10 cellular contexts compared by ENCODE assay signal in the genomic region with DNA sequence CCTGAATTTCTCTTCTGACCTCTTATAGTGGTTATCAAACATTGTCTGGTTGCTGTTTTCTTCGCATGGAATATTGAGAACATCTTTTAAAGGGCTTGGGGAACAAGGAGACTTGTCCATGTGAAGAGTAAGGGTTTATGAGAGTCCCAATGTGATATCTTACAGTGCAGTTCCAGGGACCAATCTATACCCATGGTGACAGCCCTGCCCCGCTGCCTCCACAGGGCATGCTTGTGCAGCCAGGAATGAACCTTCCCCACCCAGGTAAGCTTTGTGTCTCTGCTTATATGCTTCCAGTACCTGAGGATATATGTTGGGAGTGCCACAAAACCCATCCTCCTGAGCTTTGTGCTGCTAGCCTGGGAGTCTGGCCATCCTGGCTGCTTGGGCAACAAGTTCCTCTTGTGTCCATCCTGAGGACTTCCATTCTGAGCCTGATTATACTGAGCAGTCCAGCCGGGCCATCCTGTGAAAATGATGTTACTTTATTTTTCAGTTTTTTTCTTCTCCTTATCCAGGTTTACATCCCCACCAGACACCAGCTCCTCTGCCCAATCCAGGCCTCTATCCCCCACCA. TPM values are rescaled to one million over a fixed set of nuclear protein-coding genes. Genes with fewer than 3 reads are reported as not detected.
DNase-seq lines count a peak whose midpoint lies in the region; ATAC-seq and TF ChIP-seq lines count a peak whose summit lies in the region.
"Had no signal": no experiment of that assay in that cellular context is flagged by ENCODE, and none has a peak within 500 bp of the region (broad histone marks: within the 10 kb centered on the region; RNA-seq: fewer than 3 reads in every experiment).

No MANE protein-coding gene starts in this region.

- H2AK5ac ChIP-seq in IMR-90 (ENCODE audit: low read depth, low read length): peak overlapping the region; percentile 21; the same call in 1 of the 2 replicates
- no peak overlapping the region for H2AK5ac ChIP-seq in neuronal stem cell (ENCODE audit: low read depth, low read length)

- CTCF ChIA-PET in IMR-90 (lab: Yijun Ruan, JAX): interaction anchor here (0.5 to 2.5 kb wide), 5 partner anchors 9 to 113 kb away, joined by 3 to 25 read pairs (median 4); partner anchors contain the start of gene MED24

- H3K36me3 ChIP-seq in IMR-90 (ENCODE audit: control insufficient read depth, insufficient read depth, low read length) (peaks cover 63% of the 10 kb centered on the region), endodermal cell (ENCODE audit: control insufficient read depth, insufficient read depth, low read length) (peaks cover 87% of the 10 kb centered on the region), neuronal stem cell (replicated peaks in 1 of 2; ENCODE audit: control insufficient read depth in 2 of 2, insufficient read depth in 2 of 2, low read length in 2 of 2) (peaks cover 51 to 98% of the 10 kb centered on the region in 2 donors)

- no peaks in the 10 kb centered on the region for H3K27me3 ChIP-seq in IMR-90 (ENCODE audit: control insufficient read depth, insufficient read depth, low read length)
- H3K27me3 ChIP-seq in endodermal cell (ENCODE audit: control insufficient read depth, insufficient read depth, low read length, poor library complexity, severe bottlenecking): no peaks in the 10 kb centered on the region
- no peaks in the 10 kb centered on the region for H3K27me3 ChIP-seq in neuronal stem cell (ENCODE audit: control insufficient read depth in 3 of 3, insufficient read depth in 3 of 3, low read depth in 1 of 3, low read length in 3 of 3)
- H3K27me3 ChIP-seq: pancreas had no signal

- POLR2A ChIA-PET in IMR-90 (lab: Charles Lee; ENCODE audit: unreplicated experiment): no interaction called here

- H3K56ac ChIP-seq in IMR-90 (ENCODE audit: extremely low read depth, insufficient read depth, low read length): no peak overlapping the region

- H3K27ac ChIP-seq in IMR-90 (ENCODE audit: insufficient read depth, low read length) (no peak overlapping the region), endodermal cell (ENCODE audit: low read depth, low read length) (peak overlapping the region; percentile 52), neuronal stem cell (replicated peaks; ENCODE audit: low read length) (peak overlapping the region; percentile 21)

- H2BK12ac ChIP-seq in neuronal stem cell (ENCODE audit: low read length): no peak overlapping the region

- H3K4ac ChIP-seq in IMR-90 (ENCODE audit: low read depth, low read length) (peak overlapping the region; percentile 44), neuronal stem cell (ENCODE audit: low read length) (no peak overlapping the region)

- H3K23ac ChIP-seq in IMR-90 (ENCODE audit: low read depth, low read length) (no peak overlapping the region), neuronal stem cell (ENCODE audit: low read depth, low read length, poor library complexity) (no peak overlapping the region)

- H3K4me2 ChIP-seq in IMR-90 (ENCODE audit: low read depth, low read length) (no peak overlapping the region), neuronal stem cell (ENCODE audit: insufficient read depth, low read length, poor library complexity, severe bottlenecking) (no peak overlapping the region)

- peaks cover 76 to 99% of the 10 kb centered on the region in 2 donors for H3K36me3 Mint-ChIP-seq in CD14-positive monocyte
- peaks cover 80% of the 10 kb centered on the region for H3K36me3 Mint-ChIP-seq in endodermal cell (ENCODE audit: low read depth)

- H4K5ac ChIP-seq in IMR-90 (ENCODE audit: low read depth, low read length): no peak overlapping the region

- H2AFZ ChIP-seq in IMR-90 (replicated peaks; ENCODE audit: low read length, poor library complexity): no peak overlapping the region
- no peak overlapping the region for H2AFZ ChIP-seq in neuronal stem cell (ENCODE audit: low read length)

- peak overlapping the region; percentile 68 for H2AK9ac ChIP-seq in IMR-90 (replicated peaks; ENCODE audit: low read depth, low read length, poor library complexity)

- dilution Hi-C loops in IMR-90 (cut with HindIII; ENCODE audit: low sequenced_read_pairs, unreplicated experiment): no loop called here

- H3K4me3 Mint-ChIP-seq in CD14-positive monocyte (no peak overlapping the region), endodermal cell (no peak overlapping the region)

- H3K14ac ChIP-seq in IMR-90 (replicated peaks; ENCODE audit: low read depth, low read length): no peak overlapping the region
- H3K14ac ChIP-seq in neuronal stem cell (ENCODE audit: low read length): no peak overlapping the region

- no peak overlapping the region for H2BK20ac ChIP-seq in IMR-90 (ENCODE audit: low read depth, low read length)

- H3K9me3 Mint-ChIP-seq in CD14-positive monocyte: no peaks in the 10 kb centered on the region
- H3K9me3 Mint-ChIP-seq in endodermal cell: no peaks in the 10 kb centered on the region

- TF ChIP-seq CTCF in CD14-positive monocyte (IDR thresholded peaks at IDR 0.05) (no peak), IMR-90 (conservative IDR thresholded peaks at IDR 0.05; ENCODE audit: low read depth, low read length) (no peak), endodermal cell (conservative IDR thresholded peaks at IDR 0.05) (no peak)

- DNase-seq in CD14-positive monocyte (ENCODE audit: low spot score): no peak
- no peak for DNase-seq in IMR-90
- DNase-seq in endodermal cell: no peak
- no peak for DNase-seq in neuronal stem cell (ENCODE audit: low spot score)
- no peak for DNase-seq in NCI-H226
- no peak for DNase-seq in stimulated activated CD4-positive, alpha-beta T cell treated with anti-CD3 and anti-CD28 coated beads, Interleukin-4, amount 100 ng/mL, for 4 hours
- no peak for DNase-seq in NCI-H1694 treated with DMSO at 0.1 percent for 48 hours (lab: John Stamatoyannopoulos, UW)
- DNase-seq: DMS 273 treated with DMSO at 0.1 percent for 48 hours had no signal

- no peak overlapping the region for H3K9ac ChIP-seq in IMR-90 (ENCODE audit: low read depth, low read length)
- H3K9ac ChIP-seq in endodermal cell (ENCODE audit: extremely low read depth, low read length, poor library complexity, severe bottlenecking): peak overlapping the region; percentile 31
- H3K9ac ChIP-seq in neuronal stem cell (ENCODE audit: low read depth, low read length, poor library complexity): no peak overlapping the region

- no peak for TF ChIP-seq RAD21 in IMR-90 (IDR thresholded peaks at IDR 0.05; ENCODE audit: low read length)

- no TSS peak for BruUV-seq in IMR-90 (replicated peaks; lab: Mats Ljungman, UMichigan)

- H2BK120ac ChIP-seq in IMR-90 (ENCODE audit: low read depth, low read length): no peak overlapping the region; the same call in 1 of the 2 replicates
- H2BK120ac ChIP-seq in neuronal stem cell (ENCODE audit: low read depth, low read length): no peak overlapping the region

- no peak overlapping the region for H3K4me3 ChIP-seq in IMR-90 (ENCODE audit: insufficient read depth, low read depth, low read length)
- H3K4me3 ChIP-seq in endodermal cell (ENCODE audit: low read length): no peak overlapping the region
- no peak overlapping the region for H3K4me3 ChIP-seq in neuronal stem cell (ENCODE audit: low read length in 2 of 2)
- H3K4me3 ChIP-seq: pancreas had no signal

- ATAC-seq in IMR-90 (ENCODE audit: low read depth) (no peak; the same call in 1 of the 2 replicates), GM18502 (IDR thresholded peaks at IDR 0.05; ENCODE audit: poor library complexity, unreplicated experiment) (no peak)

- H3K79me1 ChIP-seq in IMR-90 (ENCODE audit: low read depth in 1 of 2, low read length in 2 of 2) (peaks cover 20 to 54% of the 10 kb centered on the region in 2 experiments), neuronal stem cell (ENCODE audit: low read depth, low read length) (no peaks in the 10 kb centered on the region)

- no peaks in the 10 kb centered on the region for H3K9me3 ChIP-seq in IMR-90 (ENCODE audit: control insufficient read depth, insufficient read depth, low read length)
- H3K9me3 ChIP-seq in endodermal cell (ENCODE audit: control insufficient read depth, low read length): no peaks in the 10 kb centered on the region
- no peaks in the 10 kb centered on the region for H3K9me3 ChIP-seq in neuronal stem cell (replicated peaks in 1 of 2; ENCODE audit: control insufficient read depth in 2 of 2, insufficient read depth in 1 of 2, low read depth in 1 of 2, low read length in 2 of 2)
- H3K9me3 ChIP-seq: pancreas had no signal

- H3K27ac Mint-ChIP-seq in CD14-positive monocyte (peak overlapping the region in 6 of 7 donors; percentile 45 to 82 (median 76)), endodermal cell (peak overlapping the region; percentile 93)

- H2BK5ac ChIP-seq in IMR-90 (ENCODE audit: low read depth, low read length, poor library complexity, severe bottlenecking) (no peak overlapping the region), neuronal stem cell (ENCODE audit: low read length) (no peak overlapping the region)

- H4K91ac ChIP-seq in IMR-90 (ENCODE audit: insufficient read depth, low read depth, low read length) (no peak overlapping the region), neuronal stem cell (ENCODE audit: low read depth, low read length, poor library complexity) (no peak overlapping the region)

- intact Hi-C loops in CD14-positive monocyte (cut with micrococcal nuclease): loop anchor here (2.0 to 10.0 kb wide), 4 partner anchors 55 to 155 kb away; partner anchors contain the start of genes THRA (in 2 of the 2) and CSF3 (in 1 of the 2)
- intact Hi-C loops in IMR-90 (cut with micrococcal nuclease): loop anchor here (1.0 to 5.0 kb wide), 2 partner anchors 54 to 155 kb away; no protein-coding TSS in a partner anchor

- H3K27me3 Mint-ChIP-seq in CD14-positive monocyte (ENCODE audit: low read depth in 3 of 3): no peaks in the 10 kb centered on the region
- no peaks in the 10 kb centered on the region for H3K27me3 Mint-ChIP-seq in endodermal cell (ENCODE audit: insufficient read depth)

- peak overlapping the region in 1 of 2 experiments; percentile 55; a peak in 1 of 4 replicates for H4K8ac ChIP-seq in IMR-90 (ENCODE audit: low read depth in 2 of 2, low read length in 2 of 2)
- H4K8ac ChIP-seq in neuronal stem cell (ENCODE audit: low read depth, low read length): no peak overlapping the region

- TF ChIP-seq POLR2A in IMR-90 (IDR thresholded peaks at IDR 0.05; ENCODE audit: low read depth, low read length): no peak

- peaks cover 6% of the 10 kb centered on the region for H3K4me1 ChIP-seq in IMR-90 (ENCODE audit: control insufficient read depth, insufficient read depth, low read length)
- peaks cover 2% of the 10 kb centered on the region for H3K4me1 ChIP-seq in endodermal cell (ENCODE audit: control insufficient read depth, insufficient read depth, low read length)
- H3K4me1 ChIP-seq in neuronal stem cell (ENCODE audit: control insufficient read depth in 2 of 2, insufficient read depth in 1 of 2, low read depth in 1 of 2, low read length in 2 of 2): peaks cover 0 to 2% of the 10 kb centered on the region in 2 donors
- H3K4me1 ChIP-seq: pancreas had no signal

- no peaks in the 10 kb centered on the region for H3K9me1 ChIP-seq in IMR-90 (ENCODE audit: insufficient read depth, low read length)

- in situ Hi-C loops in IMR-90 (cut with MboI; ENCODE audit: low sequenced_read_pairs): no loop called here

- H3K18ac ChIP-seq in IMR-90 (ENCODE audit: low read depth, low read length) (no peak overlapping the region), neuronal stem cell (ENCODE audit: low read length) (no peak overlapping the region)

- H4K20me1 ChIP-seq in IMR-90 (ENCODE audit: insufficient read depth, low read length): no peaks in the 10 kb centered on the region

- WGBS in IMR-90 (ENCODE audit: extremely low coverage in 2 of 2, insufficient read length in 1 of 2), 2 experiments: no CpG with 5 or more reads among the region's 3 CpGs
- 97 to 100% methylated on average over 1 to 3 of the region's 3 CpGs for WGBS in endodermal cell (ENCODE audit: insufficient coverage in 1 of 2, insufficient read length in 1 of 2), 2 experiments
- WGBS in neuronal stem cell (ENCODE audit: extremely low coverage in 2 of 2, insufficient read length in 2 of 2, insufficient replicate concordance in 1 of 2), 2 donors: no CpG with 5 or more reads among the region's 3 CpGs

- H3K4me1 Mint-ChIP-seq in CD14-positive monocyte: peaks cover 2% of the 10 kb centered on the region
- H3K4me1 Mint-ChIP-seq in endodermal cell: no peaks in the 10 kb centered on the region

- H2BK15ac ChIP-seq in IMR-90 (ENCODE audit: low read depth, low read length) (no peak overlapping the region), neuronal stem cell (ENCODE audit: low read length) (no peak overlapping the region)

RNA-seq across cellular contexts. Expression of gene RAPGEFL1, which starts 9.5 kb away (rescaled TPM):
- polyA plus RNA-seq in CD14-positive monocyte: under 1 TPM; 0.09 to 0.10 TPM
- total RNA-seq in IMR-90 (2012; rRNA removed): 0.28 and 0.54 TPM in 2 replicates
- 5.6 and 6.3 TPM in 2 replicates for polyA plus RNA-seq in IMR-90 (2012; rRNA removed)
- polyA plus RNA-seq in IMR-90 (2012; cell fraction: cytosol; rRNA removed): 2.3 and 2.8 TPM in 2 replicates
- 39.7 and 48.9 TPM in 2 replicates for polyA plus RNA-seq in IMR-90 (2012; cell fraction: nucleus; rRNA removed; ENCODE audit: low replicate concordance)
- total RNA-seq in endodermal cell: 10 to 100 TPM; 15.6 to 20.8 TPM
- polyA plus RNA-seq in endodermal cell (2013, experiment 1 of 2): 19.9 TPM
- polyA plus RNA-seq in endodermal cell (2013, experiment 2 of 2): 15.5 TPM
- 9.5 TPM for polyA plus RNA-seq in neuronal stem cell (2013, experiment 1 of 2)
- 9.7 TPM for polyA plus RNA-seq in neuronal stem cell (2013, experiment 2 of 2)

RNA-seq across cellular contexts. Expression of gene CASC3, which starts 27.4 kb away (rescaled TPM):
- 10 to 100 TPM; 19.0 to 30.2 TPM for polyA plus RNA-seq in CD14-positive monocyte
- 24.4 and 25.1 TPM in 2 replicates for total RNA-seq in IMR-90 (2012; rRNA removed)
- polyA plus RNA-seq in IMR-90 (2012; rRNA removed): 36.2 and 38.9 TPM in 2 replicates
- 15.9 and 19.2 TPM in 2 replicates for polyA plus RNA-seq in IMR-90 (2012; cell fraction: cytosol; rRNA removed)
- 83.7 and 153 TPM in 2 replicates for polyA plus RNA-seq in IMR-90 (2012; cell fraction: nucleus; rRNA removed; ENCODE audit: low replicate concordance)
- 100 to 1,000 TPM; 113 to 116 TPM for total RNA-seq in endodermal cell
- 121 TPM for polyA plus RNA-seq in endodermal cell (2013, experiment 1 of 2)
- 108 TPM for polyA plus RNA-seq in endodermal cell (2013, experiment 2 of 2)
- polyA plus RNA-seq in neuronal stem cell (2013, experiment 1 of 2): 70.7 TPM
- polyA plus RNA-seq in neuronal stem cell (2013, experiment 2 of 2): 70.5 TPM

RNA-seq across cellular contexts. Expression of gene MSL1, which starts 46.0 kb away (rescaled TPM):
- polyA plus RNA-seq in CD14-positive monocyte: 10 to 100 TPM in 1 of 2 donors, 1 to 10 TPM in 1; 10.0 to 11.4 TPM
- total RNA-seq in IMR-90 (2012; rRNA removed): 28.3 and 29.7 TPM in 2 replicates
- 38.4 and 48.4 TPM in 2 replicates for polyA plus RNA-seq in IMR-90 (2012; rRNA removed)
- 12.2 and 14.7 TPM in 2 replicates for polyA plus RNA-seq in IMR-90 (2012; cell fraction: cytosol; rRNA removed)
- 45.5 and 129 TPM in 2 replicates for polyA plus RNA-seq in IMR-90 (2012; cell fraction: nucleus; rRNA removed; ENCODE audit: low replicate concordance)
- 100 to 1,000 TPM in 1 of 2 donors, 10 to 100 TPM in 1; 95.4 to 108 TPM for total RNA-seq in endodermal cell
- polyA plus RNA-seq in endodermal cell (2013, experiment 1 of 2): 126 TPM
- 115 TPM for polyA plus RNA-seq in endodermal cell (2013, experiment 2 of 2)
- polyA plus RNA-seq in neuronal stem cell (2013, experiment 1 of 2): 106 TPM
- polyA plus RNA-seq in neuronal stem cell (2013, experiment 2 of 2): 110 TPM

RNA-seq across cellular contexts. Expression of gene WIPF2, which starts 51.3 kb away (rescaled TPM):
- 1 to 10 TPM; 5.2 to 9.7 TPM for polyA plus RNA-seq in CD14-positive monocyte
- total RNA-seq in IMR-90 (2012; rRNA removed): 2.0 and 2.8 TPM in 2 replicates
- polyA plus RNA-seq in IMR-90 (2012; rRNA removed): 8.9 and 10.4 TPM in 2 replicates
- 4.5 and 5.4 TPM in 2 replicates for polyA plus RNA-seq in IMR-90 (2012; cell fraction: cytosol; rRNA removed)
- 9.3 and 12.3 TPM in 2 replicates for polyA plus RNA-seq in IMR-90 (2012; cell fraction: nucleus; rRNA removed; ENCODE audit: low replicate concordance)
- 10 to 100 TPM; 22.5 to 25.3 TPM for total RNA-seq in endodermal cell
- 25.6 TPM for polyA plus RNA-seq in endodermal cell (2013, experiment 1 of 2)
- 24.2 TPM for polyA plus RNA-seq in endodermal cell (2013, experiment 2 of 2)
- 18.0 TPM for polyA plus RNA-seq in neuronal stem cell (2013, experiment 1 of 2)
- 18.9 TPM for polyA plus RNA-seq in neuronal stem cell (2013, experiment 2 of 2)

Comparison
In these comparisons a context has a peak if more than half of its experiments do, and no peak if none do; other contexts are left out.
1. RNA of gene RAPGEFL1, which starts 9.5 kb away (total RNA-seq): 15.6 to 20.8 TPM in endodermal cell; 0.28 to 0.54 TPM in IMR-90; every median in the first group is over 10 times any median in the second.